9 cellular contexts compared by ENCODE assay signal in the genomic region with DNA sequence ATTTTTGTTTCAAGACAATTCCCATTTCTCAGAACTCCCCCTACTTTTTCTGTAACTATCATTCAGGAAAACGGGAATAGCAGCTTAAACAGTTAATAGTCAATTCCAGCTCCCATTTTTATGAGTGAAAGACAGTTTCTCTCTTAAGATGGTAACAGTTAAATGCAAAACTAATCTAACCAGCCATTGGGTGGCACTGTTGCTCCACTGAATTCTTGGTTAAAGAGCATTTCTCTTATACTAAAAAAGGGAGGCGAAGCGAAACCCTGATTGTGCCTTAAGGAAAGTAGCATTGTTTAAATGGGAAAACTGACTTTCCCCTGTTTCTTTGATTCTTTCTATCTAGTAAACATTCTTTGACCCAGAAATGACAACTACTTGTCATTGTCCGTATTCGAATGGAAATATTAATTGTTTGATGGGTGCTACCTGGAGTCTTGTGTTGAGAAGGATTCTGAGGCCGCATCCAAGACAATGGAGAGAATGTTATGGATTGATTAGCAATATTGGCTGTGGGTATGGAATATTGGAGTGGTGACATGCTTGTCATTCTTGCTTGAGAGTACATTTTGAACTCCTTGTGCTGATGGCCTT.
DNase-seq lines count a peak whose midpoint lies in the region; ATAC-seq and TF ChIP-seq lines count a peak whose summit lies in the region.
"Had no signal": no experiment of that assay in that cellular context is flagged by ENCODE, and none has a peak within 500 bp of the region (broad histone marks: within the 10 kb centered on the region; RNA-seq: fewer than 3 reads in every experiment).

No MANE protein-coding gene starts in this region.

- no peak overlapping the region for H3K27ac ChIP-seq in right atrium auricular region
- H3K27ac ChIP-seq in gastrocnemius medialis = no peak overlapping the region
- H3K27ac ChIP-seq: BLaER1 had no signal

- no peaks in the 10 kb centered on the region for H3K27me3 ChIP-seq in right atrium auricular region
- no peaks in the 10 kb centered on the region for H3K27me3 ChIP-seq in gastrocnemius medialis
- H3K27me3 ChIP-seq: BLaER1 had no signal

- H3K36me3 Mint-ChIP-seq in activated T-cell treated with anti-CD3 and anti-CD28 coated beads, Interleukin-2, amount 50 U/mL, for 72 hours (ENCODE audit: insufficient read depth in 2 of 2) = no peaks in the 10 kb centered on the region

- TF ChIP-seq POLR2A in gastrocnemius medialis (IDR thresholded peaks at IDR 0.05) = no peak

- no peak overlapping the region for H3K4me3 ChIP-seq in right atrium auricular region
- H3K4me3 ChIP-seq in gastrocnemius medialis = no peak overlapping the region
- H3K4me3 ChIP-seq: BLaER1 had no signal

- no peak overlapping the region for H3K4me3 Mint-ChIP-seq in activated T-cell treated with anti-CD3 and anti-CD28 coated beads, Interleukin-2, amount 50 U/mL, for 72 hours

- H3K27ac Mint-ChIP-seq in activated T-cell treated with anti-CD3 and anti-CD28 coated beads, Interleukin-2, amount 50 U/mL, for 72 hours = no peak overlapping the region

- TF ChIP-seq CTCF in right atrium auricular region (IDR thresholded peaks at IDR 0.05) (peak; percentile 47 to 73), gastrocnemius medialis (IDR thresholded peaks at IDR 0.05 in 4 of 5, conservative IDR thresholded peaks at IDR 0.05 in 1 of 5) (peak in 4 of 5 experiments; percentile 32 to 52 (median 44))

- ATAC-seq in GM19035 (IDR thresholded peaks at IDR 0.05; ENCODE audit: unreplicated experiment) (peak; percentile 83), HG03097 (IDR thresholded peaks at IDR 0.05; ENCODE audit: low FRiP score, unreplicated experiment) (peak; percentile 85), gastrocnemius medialis (no peak)
- no peak for ATAC-seq in activated T-cell treated with anti-CD3 and anti-CD28 coated beads, Interleukin-2, amount 50 U/mL, for 72 hours (replicated peaks in 1 of 2)

- intact Hi-C loops in gastrocnemius medialis (cut with DNase I; ENCODE audit: low total_unique reads) = loop anchor here (2.0 kb wide), 1 partner anchor 490 kb away; no protein-coding TSS in a partner anchor

- H3K4me1 ChIP-seq in right atrium auricular region (peaks cover 0 to 2% of the 10 kb centered on the region in 2 donors), gastrocnemius medialis (no peaks in the 10 kb centered on the region)
- H3K4me1 ChIP-seq: BLaER1 had no signal

- H3K9me3 ChIP-seq in right atrium auricular region (no peaks in the 10 kb centered on the region), gastrocnemius medialis (no peaks in the 10 kb centered on the region)
- H3K9me3 ChIP-seq: BLaER1 had no signal

- H3K36me3 ChIP-seq in right atrium auricular region (no peaks in the 10 kb centered on the region), gastrocnemius medialis (no peaks in the 10 kb centered on the region)
- H3K36me3 ChIP-seq: BLaER1 had no signal

- in situ Hi-C loops in gastrocnemius medialis (cut with MboI; ENCODE audit: low sequenced_read_pairs in 4 of 4) = loop anchor here in 2 of 4 donors (25.0 kb wide), 2 partner anchors 499 to 1199 kb away; no protein-coding TSS in a partner anchor

- H3K9me3 Mint-ChIP-seq in activated T-cell treated with anti-CD3 and anti-CD28 coated beads, Interleukin-2, amount 50 U/mL, for 72 hours = no peaks in the 10 kb centered on the region

- H3K4me1 Mint-ChIP-seq in activated T-cell treated with anti-CD3 and anti-CD28 coated beads, Interleukin-2, amount 50 U/mL, for 72 hours (ENCODE audit: low read depth) = no peaks in the 10 kb centered on the region

- peak in 2 of 3 experiments; percentile 51 to 82 for DNase-seq in NCI-H1417 (lab: John Stamatoyannopoulos, UW)
- no peak for DNase-seq in NCI-H1417 treated with DMSO at 0.1 percent for 48 hours (lab: John Stamatoyannopoulos, UW)
- peak; percentile 29 for DNase-seq in NCI-H2227 treated with DMSO at 0.1 percent for 48 hours (lab: John Stamatoyannopoulos, UW)
- peak; percentile 19 to 37 for DNase-seq in activated T-cell treated with anti-CD3 and anti-CD28 coated beads, Interleukin-2, amount 50 U/mL, for 72 hours
- no peak for DNase-seq in right atrium auricular region (ENCODE audit: low spot score)
- DNase-seq in gastrocnemius medialis = no peak

- no peaks in the 10 kb centered on the region for H3K27me3 Mint-ChIP-seq in activated T-cell treated with anti-CD3 and anti-CD28 coated beads, Interleukin-2, amount 50 U/mL, for 72 hours (ENCODE audit: low read depth)

Comparison
In these comparisons a context has a peak if more than half of its experiments do, and no peak if none do; other contexts are left out.
1. DNase-seq: peak in NCI-H1417 (2 of 3), NCI-H2227 treated with DMSO at 0.1 percent for 48 hours (single experiment) and activated T-cell treated with anti-CD3 and anti-CD28 coated beads, Interleukin-2, amount 50 U/mL, for 72 hours (2 of 2); none in NCI-H1417 treated with DMSO at 0.1 percent for 48 hours (single experiment), right atrium auricular region (single experiment) and gastrocnemius medialis (0 of 2).
2. ATAC-seq: peak in GM19035 (single experiment) and HG03097 (single experiment); none in activated T-cell treated with anti-CD3 and anti-CD28 coated beads, Interleukin-2, amount 50 U/mL, for 72 hours (0 of 2) and gastrocnemius medialis (0 of 2).